ENCODE assay signal across 12 cellular contexts in genomic region chr1:118786454-118787155, GRCh38.
A peak's percentile ranks its signal among the peaks of the same experiment; 100 is the strongest.
DNase-seq lines count a peak whose midpoint lies in the region; TF ChIP-seq lines count a peak whose summit lies in the region.
"Had no signal": no experiment of that assay in that cellular context is flagged by ENCODE, and none has a peak within 500 bp of the region (broad histone marks: within the 10 kb centered on the region; RNA-seq: fewer than 3 reads in every experiment).

No MANE protein-coding gene starts in this region.

- DNase-seq in Karpas-422: peak; percentile 50
- DNase-seq in epithelial cell of proximal tubule (ENCODE audit: low read depth): peak; percentile 40
- DNase-seq in renal cortical epithelial cell (ENCODE audit: low read depth): peak; percentile 57
- no peak for DNase-seq in NCI-H2029 (lab: John Stamatoyannopoulos, UW)
- no peak for DNase-seq in Kasumi-1 (lab: John Stamatoyannopoulos, UW)
- DNase-seq in UCSD-AML1 (lab: John Stamatoyannopoulos, UW; ENCODE audit: unreplicated experiment): no peak
- DNase-seq: BE2C; Caco-2; CD8-positive, alpha-beta memory T cell; DMS53; GF-D8 had no signal

- H4K20me1 ChIP-seq in BLaER1 treated with 17β-estradiol and CSF1 and Interleukin-3, amounts not matched to agents 10 nM and 100 nM: no peaks in the 10 kb centered on the region
- no peaks in the 10 kb centered on the region for H4K20me1 ChIP-seq in Karpas-422 (ENCODE audit: insufficient read depth, low read depth, low read length)

- peak overlapping the region in 7 of 11 experiments; percentile 5 to 61 (median 40); a peak in 9 of 22 replicates for H3K4me2 ChIP-seq in BLaER1 treated with 17β-estradiol and CSF1 and Interleukin-3, amounts not matched to agents 10 nM and 100 nM
- no peak overlapping the region for H3K4me2 ChIP-seq in Karpas-422 (ENCODE audit: low read depth, low read length, poor library complexity, severe bottlenecking)

- no peak overlapping the region for H3K4me3 ChIP-seq in BLaER1 treated with 17β-estradiol and CSF1 and Interleukin-3, amounts not matched to agents 10 nM and 100 nM
- no peak overlapping the region for H3K4me3 ChIP-seq in Karpas-422 (ENCODE audit: low read length)
- no peak overlapping the region for H3K4me3 ChIP-seq in epithelial cell of proximal tubule (ENCODE audit: low read depth, low read length)

- H3K9me2 ChIP-seq in Karpas-422 (replicated peaks; ENCODE audit: insufficient read depth, low read length): no peaks in the 10 kb centered on the region

- no peak overlapping the region for H3K9ac ChIP-seq in BLaER1 treated with 17β-estradiol and CSF1 and Interleukin-3, amounts not matched to agents 10 nM and 100 nM
- no peak overlapping the region for H3K9ac ChIP-seq in Karpas-422 (ENCODE audit: low read length)

- peaks cover 23 to 33% (median 29%) of the 10 kb centered on the region in 11 experiments for H3K9me3 ChIP-seq in BLaER1 treated with 17β-estradiol and CSF1 and Interleukin-3, amounts not matched to agents 10 nM and 100 nM (replicated peaks in 1 of 11)
- no peaks in the 10 kb centered on the region for H3K9me3 ChIP-seq in Karpas-422 (ENCODE audit: low read length)
- H3K9me3 ChIP-seq: BE2C, Caco-2 had no signal

- H3K27ac ChIP-seq in BLaER1 treated with 17β-estradiol and CSF1 and Interleukin-3, amounts not matched to agents 10 nM and 100 nM: no peak overlapping the region
- no peak overlapping the region for H3K27ac ChIP-seq in Karpas-422 (ENCODE audit: low read length)

- H3K79me2 ChIP-seq in Karpas-422 (ENCODE audit: low read length): no peaks in the 10 kb centered on the region

- no peaks in the 10 kb centered on the region for H3K27me3 ChIP-seq in BLaER1 treated with 17β-estradiol and CSF1 and Interleukin-3, amounts not matched to agents 10 nM and 100 nM
- H3K27me3 ChIP-seq in Karpas-422 (ENCODE audit: low read length): no peaks in the 10 kb centered on the region
- H3K27me3 ChIP-seq: BE2C had no signal

- H3K4me1 ChIP-seq in BLaER1 treated with 17β-estradiol and CSF1 and Interleukin-3, amounts not matched to agents 10 nM and 100 nM: peaks cover 13 to 32% (median 28%) of the 10 kb centered on the region in 10 experiments
- peaks cover 14% of the 10 kb centered on the region for H3K4me1 ChIP-seq in Karpas-422 (ENCODE audit: low read length)
- H3K4me1 ChIP-seq: BE2C, Caco-2 had no signal

- no peaks in the 10 kb centered on the region for H3K36me3 ChIP-seq in BLaER1 treated with 17β-estradiol and CSF1 and Interleukin-3, amounts not matched to agents 10 nM and 100 nM
- no peaks in the 10 kb centered on the region for H3K36me3 ChIP-seq in Karpas-422 (ENCODE audit: insufficient read depth, low read length)
- H3K36me3 ChIP-seq: BE2C had no signal

- H2AFZ ChIP-seq in Karpas-422 (ENCODE audit: low read length): no peak overlapping the region

- no peak for TF ChIP-seq CTCF in epithelial cell of proximal tubule (conservative IDR thresholded peaks at IDR 0.05; ENCODE audit: low read depth, low read length)

Comparison
In these comparisons a context has a peak if more than half of its experiments do, and no peak if none do; other contexts are left out.
1. DNase-seq: peak in Karpas-422 (single experiment), epithelial cell of proximal tubule (single experiment) and renal cortical epithelial cell (single experiment); none in NCI-H2029 (single experiment), Kasumi-1 (0 of 2) and UCSD-AML1 (single experiment).